Comparison of ENCODE assay signal across 15 cellular contexts in genomic region chr12:95386056-95386455, GRCh38.
DNase-seq lines count a peak whose midpoint lies in the region; ATAC-seq and TF ChIP-seq lines count a peak whose summit lies in the region.
"Had no signal": no experiment of that assay in that cellular context is flagged by ENCODE, and none has a peak within 500 bp of the region (broad histone marks: within the 10 kb centered on the region; RNA-seq: fewer than 3 reads in every experiment).

No MANE protein-coding gene starts in this region.

- H3K4me3 ChIP-seq in left ventricle myocardium inferior (peak overlapping the region; percentile 60), esophagus squamous epithelium (peak overlapping the region in 3 of 4 donors; percentile 31 to 57 (median 32)), ovary (peak overlapping the region; percentile 34), vagina (peak overlapping the region in 1 of 2 donors; percentile 28)
- H3K4me3 ChIP-seq: body of pancreas had no signal

- TF ChIP-seq POLR2A in esophagus squamous epithelium (IDR thresholded peaks at IDR 0.05) (no peak), ovary (IDR thresholded peaks at IDR 0.05) (no peak), vagina (IDR thresholded peaks at IDR 0.05) (no peak)

- H3K27me3 ChIP-seq in left ventricle myocardium inferior (ENCODE audit: low read depth) (no peaks in the 10 kb centered on the region), esophagus squamous epithelium (peaks cover 0 to 12% (median 0%) of the 10 kb centered on the region in 4 donors), ovary (no peaks in the 10 kb centered on the region), vagina (no peaks in the 10 kb centered on the region)
- H3K27me3 ChIP-seq: body of pancreas, upper lobe of left lung had no signal

- DNase-seq in left ventricle myocardium inferior (no peak), Right ventricle myocardium superior (no peak), esophagus squamous epithelium (lab: John Stamatoyannopoulos, UW) (no peak), ovary (no peak), vagina (ENCODE audit: extremely low spot score in 2 of 2) (no peak), nucleus accumbens (lab: John Stamatoyannopoulos, UW) (no peak)
- DNase-seq in stimulated activated naive CD4-positive, alpha-beta T cell (lab: John Stamatoyannopoulos, UW) = no peak
- DNase-seq: activated CD4-positive, alpha-beta T cell treated with anti-CD3 and anti-CD28 coated beads, Interleukin-2, amount 50 U/mL, for 1 hour; activated naive CD4-positive, alpha-beta T cell treated with anti-CD3 and anti-CD28 coated beads for 36 hours; effector CD8-positive, alpha-beta T cell; NCI-H748 treated with DMSO at 0.1 percent for 48 hours; upper lobe of left lung had no signal

- ATAC-seq in Right ventricle myocardium superior (ENCODE audit: poor library complexity) (no peak), GM21528 (IDR thresholded peaks at IDR 0.05; ENCODE audit: low FRiP score, unreplicated experiment) (no peak)
- ATAC-seq: body of pancreas, SK-N-SH treated with all-trans-retinoic acid at 6 μM for 48 hours had no signal

- H3K4me1 ChIP-seq in left ventricle myocardium inferior (peaks cover 26% of the 10 kb centered on the region), esophagus squamous epithelium (peaks cover 0 to 31% (median 5%) of the 10 kb centered on the region in 3 donors), ovary (ENCODE audit: insufficient read depth) (peaks cover 2% of the 10 kb centered on the region), vagina (peaks cover 9% of the 10 kb centered on the region)
- H3K4me1 ChIP-seq: body of pancreas had no signal

- 23 to 30% methylated on average over 1 of the region's 1 CpG for WGBS in esophagus squamous epithelium, 2 donors
- WGBS in ovary, 3 donors = 6 to 11% (median 7%) methylated on average over 1 of the region's 1 CpG

- H3K9me3 ChIP-seq in left ventricle myocardium inferior (replicated peaks) (no peaks in the 10 kb centered on the region), esophagus squamous epithelium (no peaks in the 10 kb centered on the region), ovary (no peaks in the 10 kb centered on the region), vagina (no peaks in the 10 kb centered on the region)
- H3K9me3 ChIP-seq: body of pancreas, upper lobe of left lung had no signal

- intact Hi-C loops in left ventricle myocardium inferior (cut with micrococcal nuclease) (no loop called here), Right ventricle myocardium superior (cut with DNase I) (loop anchor here (5.0 kb wide), 1 partner anchor 86 kb away; the partner anchor contains the start of gene METAP2), esophagus squamous epithelium (cut with DNase I) (no loop called here), ovary (cut with DNase I) (no loop called here), vagina (cut with DNase I) (no loop called here)

- H3K27ac ChIP-seq in left ventricle myocardium inferior (replicated peaks) = peak overlapping the region; percentile 79
- H3K27ac ChIP-seq in esophagus squamous epithelium = peak overlapping the region in 3 of 4 donors; percentile 77 to 82 (median 78)
- H3K27ac ChIP-seq in ovary = peak overlapping the region in 1 of 2 donors; percentile 62
- peak overlapping the region; percentile 63 for H3K27ac ChIP-seq in vagina

- H3K36me3 ChIP-seq in left ventricle myocardium inferior = no peaks in the 10 kb centered on the region
- no peaks in the 10 kb centered on the region for H3K36me3 ChIP-seq in esophagus squamous epithelium
- H3K36me3 ChIP-seq in ovary = no peaks in the 10 kb centered on the region
- H3K36me3 ChIP-seq in vagina = no peaks in the 10 kb centered on the region
- H3K36me3 ChIP-seq: upper lobe of left lung had no signal

- no peak for TF ChIP-seq CTCF in left ventricle myocardium inferior (IDR thresholded peaks at IDR 0.05; ENCODE audit: borderline replicate concordance)
- no peak for TF ChIP-seq CTCF in esophagus squamous epithelium (IDR thresholded peaks at IDR 0.05)
- TF ChIP-seq CTCF in ovary (IDR thresholded peaks at IDR 0.05) = no peak
- no peak for TF ChIP-seq CTCF in vagina (IDR thresholded peaks at IDR 0.05)

- no peak for TF ChIP-seq EP300 in ovary (IDR thresholded peaks at IDR 0.05)
